Comparison of ENCODE assay signal across 23 cellular contexts in the genomic region with DNA sequence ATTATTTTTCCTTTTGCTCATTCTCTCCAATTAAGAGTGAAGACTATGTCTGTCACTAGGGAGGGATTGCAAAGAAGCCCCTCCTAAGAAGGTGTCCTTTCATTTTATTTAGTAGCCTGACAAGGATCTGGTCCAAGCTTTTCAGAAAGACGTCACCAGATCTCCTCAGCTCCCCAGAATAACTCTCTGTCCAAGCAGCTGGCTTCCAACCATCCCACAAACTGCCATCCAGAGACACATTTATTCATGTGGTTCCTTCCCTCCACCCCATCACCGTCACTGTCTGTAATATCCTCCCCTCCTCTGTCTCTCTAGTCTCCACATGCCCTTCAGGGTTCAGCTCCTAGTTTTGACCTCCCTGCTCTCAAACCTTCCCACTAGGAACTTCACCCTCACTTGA.
DNase-seq lines count a peak whose midpoint lies in the region; ATAC-seq and TF ChIP-seq lines count a peak whose summit lies in the region.
"Had no signal": no experiment of that assay in that cellular context is flagged by ENCODE, and none has a peak within 500 bp of the region (broad histone marks: within the 10 kb centered on the region; RNA-seq: fewer than 3 reads in every experiment).

No MANE protein-coding gene starts in this region.

- H3K4me2 ChIP-seq in OCI-LY7 (ENCODE audit: low read length), result no peak overlapping the region
- H3K4me2 ChIP-seq: hepatocyte had no signal

- H3K4me3 ChIP-seq in heart left ventricle (no peak overlapping the region), OCI-LY7 (ENCODE audit: low read depth, low read length, poor library complexity, severe bottlenecking) (no peak overlapping the region)
- H3K4me3 ChIP-seq: BLaER1 treated with 17β-estradiol and CSF1 and Interleukin-3, amounts not matched to agents 10 nM and 100 nM; GM23338; hepatocyte; sigmoid colon; upper lobe of left lung had no signal

- peaks cover 13% of the 10 kb centered on the region for H3K4me1 Mint-ChIP-seq in progenitor cell of endocrine pancreas (ENCODE audit: low read depth)
- H3K4me1 Mint-ChIP-seq: activated CD4-positive, alpha-beta T cell treated with anti-CD3 and anti-CD28 coated beads for 36 hours; stimulated activated memory B cell treated with anti-CD40 and anti-IgM and Interleukin-4, amounts not matched to agents 10 μg/mL and 1 μg/mL and 100 μg/mL, for 72 hours; T-cell had no signal

- POLR2A ChIA-PET in OCI-LY7 (lab: Charles Lee), result interaction anchor here (0.6 to 0.7 kb wide), 2 partner anchors 18 to 196 kb away, joined by 3 read pairs; no protein-coding TSS in a partner anchor

- CTCF ChIA-PET in OCI-LY7 (lab: Charles Lee; ENCODE audit: unreplicated experiment), result no interaction called here

- H3K36me3 Mint-ChIP-seq in progenitor cell of endocrine pancreas (ENCODE audit: insufficient read depth), result no peaks in the 10 kb centered on the region
- H3K36me3 Mint-ChIP-seq: activated naive CD4-positive, alpha-beta T cell treated with anti-CD3 and anti-CD28 coated beads, Interleukin-2, amount 50 U/mL, for 72 hours; stimulated activated memory B cell treated with anti-CD40 and anti-IgM and Interleukin-4, amounts not matched to agents 10 μg/mL and 1 μg/mL and 100 μg/mL, for 72 hours; T-cell had no signal

- H3K9me3 ChIP-seq in heart left ventricle, result no peaks in the 10 kb centered on the region
- H3K9me3 ChIP-seq in OCI-LY7 (ENCODE audit: low read length), result no peaks in the 10 kb centered on the region
- H3K9me3 ChIP-seq: BLaER1 treated with 17β-estradiol and CSF1 and Interleukin-3, amounts not matched to agents 10 nM and 100 nM; sigmoid colon; upper lobe of left lung had no signal

- H2AFZ ChIP-seq in OCI-LY7 (ENCODE audit: low read length), result no peak overlapping the region
- H2AFZ ChIP-seq: GM23338, hepatocyte had no signal

- intact Hi-C loops in Right ventricle myocardium superior (cut with DNase I), result no loop called here
- intact Hi-C loops in cardiac septum (cut with DNase I), result no loop called here
- intact Hi-C loops in heart left ventricle (cut with DNase I), result loop anchor here in 5 of 10 donors (5.0 to 10.0 kb wide), 2 partner anchors 67 to 70 kb away; a partner anchor contains a TSS
- intact Hi-C loops in OCI-LY7 (cut with micrococcal nuclease; ENCODE audit: unreplicated experiment), result no loop called here

- H3K27ac Mint-ChIP-seq in progenitor cell of endocrine pancreas, result peak overlapping the region; percentile 1
- H3K27ac Mint-ChIP-seq: activated CD4-positive, alpha-beta T cell treated with anti-CD3 and anti-CD28 coated beads for 36 hours; activated naive CD4-positive, alpha-beta T cell treated with anti-CD3 and anti-CD28 coated beads, Interleukin-2, amount 50 U/mL, for 72 hours; activated T-helper 1 cell treated with anti-CD3 and anti-CD28 coated beads, Interleukin-12 subunit alpha, Interleukin-12 subunit beta, Interleukin-2, Interleukin-4 antibody, amounts not matched to agents 30 ng/mL and 10 ng/mL and 1 ng/mL, durations not matched to agents 14 hours and 24 hours and 36 hours; GM23338; stimulated activated memory B cell treated with anti-CD40 and anti-IgM and Interleukin-4, amounts not matched to agents 10 μg/mL and 1 μg/mL and 100 μg/mL, for 72 hours; T-cell had no signal

- no peaks in the 10 kb centered on the region for H3K9me3 Mint-ChIP-seq in progenitor cell of endocrine pancreas (ENCODE audit: low read depth)
- H3K9me3 Mint-ChIP-seq: activated naive CD4-positive, alpha-beta T cell treated with anti-CD3 and anti-CD28 coated beads, Interleukin-2, amount 50 U/mL, for 72 hours; activated T-helper 1 cell treated with anti-CD3 and anti-CD28 coated beads, Interleukin-12 subunit alpha, Interleukin-12 subunit beta, Interleukin-2, Interleukin-4 antibody, amounts not matched to agents 30 ng/mL and 10 ng/mL and 1 ng/mL, durations not matched to agents 14 hours and 24 hours and 36 hours; GM23338; T-cell had no signal

- H3K27ac ChIP-seq in heart left ventricle (peak overlapping the region in 10 of 12 donors; percentile 10 to 60 (median 41)), OCI-LY7 (ENCODE audit: low read depth, low read length, poor library complexity, severe bottlenecking) (no peak overlapping the region)
- H3K27ac ChIP-seq: BLaER1 treated with 17β-estradiol and CSF1 and Interleukin-3, amounts not matched to agents 10 nM and 100 nM; sigmoid colon; upper lobe of left lung had no signal

- H3K9me2 ChIP-seq in OCI-LY7 (ENCODE audit: insufficient read depth, low read length), result no peaks in the 10 kb centered on the region

- H3K79me2 ChIP-seq in OCI-LY7 (ENCODE audit: insufficient read depth, low read depth, low read length), result no peaks in the 10 kb centered on the region

- H3K27me3 Mint-ChIP-seq in progenitor cell of endocrine pancreas, result peaks cover 2% of the 10 kb centered on the region

- H3K4me1 ChIP-seq in heart left ventricle (peaks cover 6 to 58% (median 40%) of the 10 kb centered on the region in 12 donors), OCI-LY7 (ENCODE audit: insufficient read depth, low read length, poor library complexity, severe bottlenecking) (no peaks in the 10 kb centered on the region)

- WGBS in heart left ventricle, 4 donors, result 18 to 48% (median 21%) methylated on average over 2 of the region's 2 CpGs

- TF ChIP-seq POLR2A in heart left ventricle (IDR thresholded peaks at IDR 0.05), result no peak

- no peak for TF ChIP-seq CTCF in heart left ventricle (IDR thresholded peaks at IDR 0.05)
- no peak for TF ChIP-seq CTCF in progenitor cell of endocrine pancreas (IDR thresholded peaks at IDR 0.05; ENCODE audit: unreplicated experiment)
- no peak for TF ChIP-seq CTCF in OCI-LY7 (conservative IDR thresholded peaks at IDR 0.05; ENCODE audit: low read length)

- ATAC-seq in Right ventricle myocardium superior (ENCODE audit: poor library complexity) (peak; percentile 47), heart left ventricle (peak in 3 of 4 donors; percentile 65 to 70 (median 70)), GM21447 (IDR thresholded peaks at IDR 0.05; ENCODE audit: unreplicated experiment) (no peak)
- ATAC-seq: activated CD4-positive, alpha-beta T cell treated with anti-CD3 and anti-CD28 coated beads for 36 hours; activated naive CD4-positive, alpha-beta T cell treated with anti-CD3 and anti-CD28 coated beads, Interleukin-2, amount 50 U/mL, for 72 hours; stimulated activated memory B cell treated with anti-CD40 and anti-IgM and Interleukin-4, amounts not matched to agents 10 μg/mL and 1 μg/mL and 100 μg/mL, for 72 hours; T-cell had no signal

- DNase-seq in Right ventricle myocardium superior (no peak), cardiac septum (ENCODE audit: low spot score) (no peak), heart left ventricle (peak in 1 of 5 donors; percentile 41), progenitor cell of endocrine pancreas (ENCODE audit: low spot score, unreplicated experiment) (no peak), H4 (ENCODE audit: low spot score) (no peak), hepatic stellate cell (ENCODE audit: low spot score) (no peak), OCI-LY7 (ENCODE audit: low spot score) (no peak)
- DNase-seq: activated CD4-positive, alpha-beta T cell treated with anti-CD3 and anti-CD28 coated beads for 36 hours; NCI-H2029; NCI-H82; occipital lobe; OCI-M1; SIG-M5; sigmoid colon; T-cell; upper lobe of left lung had no signal

- no TSS peak for BruUV-seq in OCI-LY7 (replicated peaks; lab: Mats Ljungman, UMichigan)

- H3K4me3 Mint-ChIP-seq in progenitor cell of endocrine pancreas (ENCODE audit: low read depth), result no peak overlapping the region
- H3K4me3 Mint-ChIP-seq: activated CD4-positive, alpha-beta T cell treated with anti-CD3 and anti-CD28 coated beads for 36 hours; activated T-helper 1 cell treated with anti-CD3 and anti-CD28 coated beads, Interleukin-12 subunit alpha, Interleukin-12 subunit beta, Interleukin-2, Interleukin-4 antibody, amounts not matched to agents 30 ng/mL and 10 ng/mL and 1 ng/mL, durations not matched to agents 14 hours and 24 hours and 36 hours; GM23338; stimulated activated memory B cell treated with anti-CD40 and anti-IgM and Interleukin-4, amounts not matched to agents 10 μg/mL and 1 μg/mL and 100 μg/mL, for 72 hours; T-cell had no signal

- no peaks in the 10 kb centered on the region for H3K27me3 ChIP-seq in heart left ventricle
- H3K27me3 ChIP-seq: BLaER1 treated with 17β-estradiol and CSF1 and Interleukin-3, amounts not matched to agents 10 nM and 100 nM; hepatocyte; sigmoid colon; upper lobe of left lung had no signal

- no peaks in the 10 kb centered on the region for H4K20me1 ChIP-seq in OCI-LY7 (ENCODE audit: insufficient read depth, low read length)
- H4K20me1 ChIP-seq: BLaER1 treated with 17β-estradiol and CSF1 and Interleukin-3, amounts not matched to agents 10 nM and 100 nM had no signal

- no peaks in the 10 kb centered on the region for H3K36me3 ChIP-seq in heart left ventricle
- H3K36me3 ChIP-seq in OCI-LY7 (ENCODE audit: insufficient read depth, low read length), result no peaks in the 10 kb centered on the region
- H3K36me3 ChIP-seq: BLaER1 treated with 17β-estradiol and CSF1 and Interleukin-3, amounts not matched to agents 10 nM and 100 nM; sigmoid colon; upper lobe of left lung had no signal
